In genomic region chr15:49247556-49248102, GRCh38 we compare ENCODE assay signal across 1 cellular context.
TF ChIP-seq lines count a peak whose summit lies in the region.

No MANE protein-coding gene starts in this region.

TF ChIP-seq in SK-N-SH, 30 proteins besides CTCF, POLR2A, EP300 and RAD21 (continued from another document):
- TF ChIP-seq USF2 (IDR thresholded peaks at IDR 0.05; ENCODE audit: borderline replicate concordance, low read depth, low read length) (no peak), MXI1 (IDR thresholded peaks at IDR 0.05; ENCODE audit: low read depth, low read length) (no peak), EZH2phosphoT487 (IDR thresholded peaks at IDR 0.05; ENCODE audit: borderline replicate concordance, low read depth) (no peak), RXRA (IDR thresholded peaks at IDR 0.05; ENCODE audit: borderline replicate concordance, low read depth) (no peak), SMC3 (IDR thresholded peaks at IDR 0.05; ENCODE audit: low read depth, low read length) (no peak), TAF1 (IDR thresholded peaks at IDR 0.05; ENCODE audit: borderline replicate concordance, low read depth, low read length) (no peak), JUND (IDR thresholded peaks at IDR 0.05) (no peak), RCOR1 (IDR thresholded peaks at IDR 0.05; ENCODE audit: low read length) (no peak), FOSL2 (IDR thresholded peaks at IDR 0.05; ENCODE audit: borderline replicate concordance, low read depth) (no peak), POLR2AphosphoS5 (IDR thresholded peaks at IDR 0.05; ENCODE audit: low read depth, low read length) (no peak)
- TF ChIP-seq, protein P1, sequence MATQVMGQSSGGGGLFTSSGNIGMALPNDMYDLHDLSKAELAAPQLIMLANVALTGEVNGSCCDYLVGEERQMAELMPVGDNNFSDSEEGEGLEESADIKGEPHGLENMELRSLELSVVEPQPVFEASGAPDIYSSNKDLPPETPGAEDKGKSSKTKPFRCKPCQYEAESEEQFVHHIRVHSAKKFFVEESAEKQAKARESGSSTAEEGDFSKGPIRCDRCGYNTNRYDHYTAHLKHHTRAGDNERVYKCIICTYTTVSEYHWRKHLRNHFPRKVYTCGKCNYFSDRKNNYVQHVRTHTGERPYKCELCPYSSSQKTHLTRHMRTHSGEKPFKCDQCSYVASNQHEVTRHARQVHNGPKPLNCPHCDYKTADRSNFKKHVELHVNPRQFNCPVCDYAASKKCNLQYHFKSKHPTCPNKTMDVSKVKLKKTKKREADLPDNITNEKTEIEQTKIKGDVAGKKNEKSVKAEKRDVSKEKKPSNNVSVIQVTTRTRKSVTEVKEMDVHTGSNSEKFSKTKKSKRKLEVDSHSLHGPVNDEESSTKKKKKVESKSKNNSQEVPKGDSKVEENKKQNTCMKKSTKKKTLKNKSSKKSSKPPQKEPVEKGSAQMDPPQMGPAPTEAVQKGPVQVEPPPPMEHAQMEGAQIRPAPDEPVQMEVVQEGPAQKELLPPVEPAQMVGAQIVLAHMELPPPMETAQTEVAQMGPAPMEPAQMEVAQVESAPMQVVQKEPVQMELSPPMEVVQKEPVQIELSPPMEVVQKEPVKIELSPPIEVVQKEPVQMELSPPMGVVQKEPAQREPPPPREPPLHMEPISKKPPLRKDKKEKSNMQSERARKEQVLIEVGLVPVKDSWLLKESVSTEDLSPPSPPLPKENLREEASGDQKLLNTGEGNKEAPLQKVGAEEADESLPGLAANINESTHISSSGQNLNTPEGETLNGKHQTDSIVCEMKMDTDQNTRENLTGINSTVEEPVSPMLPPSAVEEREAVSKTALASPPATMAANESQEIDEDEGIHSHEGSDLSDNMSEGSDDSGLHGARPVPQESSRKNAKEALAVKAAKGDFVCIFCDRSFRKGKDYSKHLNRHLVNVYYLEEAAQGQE (IDR thresholded peaks at IDR 0.05; ENCODE audit: low read depth, low read length), result no peak
